ENCODE assay signal across 10 cellular contexts in the genomic region with DNA sequence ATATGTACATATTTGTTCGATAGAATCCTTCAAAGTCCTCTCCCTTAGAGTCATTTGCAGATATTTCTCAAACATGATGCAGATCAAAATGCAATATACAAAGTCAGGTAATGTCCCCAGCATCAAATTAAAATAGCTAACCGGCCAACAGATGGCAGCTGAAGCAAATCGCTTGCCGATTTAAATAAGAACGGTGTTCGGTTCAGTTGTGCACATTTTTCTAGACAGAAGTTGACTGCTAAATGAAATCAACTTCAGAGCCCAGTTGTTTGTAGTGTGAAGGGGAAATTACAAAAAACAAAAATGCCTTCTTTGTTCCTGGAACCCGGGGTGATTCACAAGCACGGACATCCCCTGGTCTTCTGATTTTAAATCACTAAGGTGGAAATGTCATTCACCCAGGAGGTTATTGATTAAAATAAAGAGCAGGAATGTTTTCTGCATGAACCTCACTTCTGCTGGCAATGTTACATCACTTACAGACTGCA.
DNase-seq lines count a peak whose midpoint lies in the region; ATAC-seq and TF ChIP-seq lines count a peak whose summit lies in the region.
"Had no signal": no experiment of that assay in that cellular context is flagged by ENCODE, and none has a peak within 500 bp of the region (broad histone marks: within the 10 kb centered on the region; RNA-seq: fewer than 3 reads in every experiment).

No MANE protein-coding gene starts in this region.

- H3K36me3 ChIP-seq in GM06990 (ENCODE audit: control insufficient read depth, insufficient read depth, low read length) (no peaks in the 10 kb centered on the region), IMR-90 (ENCODE audit: control insufficient read depth, insufficient read depth, low read length) (no peaks in the 10 kb centered on the region), neural cell (ENCODE audit: insufficient read depth, low read length) (no peaks in the 10 kb centered on the region)

- no peak overlapping the region for H2BK5ac ChIP-seq in IMR-90 (ENCODE audit: low read depth, low read length, poor library complexity, severe bottlenecking)

- in situ Hi-C loops in IMR-90 (cut with MboI; ENCODE audit: low sequenced_read_pairs) = no loop called here

- no peak overlapping the region for H3K4me3 Mint-ChIP-seq in activated T-helper 17 cell treated with anti-CD3 and anti-CD28 coated beads, Interleukin-2, amount 50 U/mL, for 72 hours

- POLR2A ChIA-PET in IMR-90 (lab: Charles Lee; ENCODE audit: unreplicated experiment) = no interaction called here

- TF ChIP-seq RAD21 in IMR-90 (IDR thresholded peaks at IDR 0.05; ENCODE audit: low read length) (0 out of 2 replicates have a peak, but pooled peaks have one; percentile 6), neural cell (conservative IDR thresholded peaks at IDR 0.05) (no peak)

- H3K27ac Mint-ChIP-seq in activated T-helper 17 cell treated with anti-CD3 and anti-CD28 coated beads, Interleukin-2, amount 50 U/mL, for 72 hours = peak overlapping the region; percentile 39

- no peaks in the 10 kb centered on the region for H3K9me3 ChIP-seq in IMR-90 (ENCODE audit: control insufficient read depth, insufficient read depth, low read length)
- no peaks in the 10 kb centered on the region for H3K9me3 ChIP-seq in neural cell (ENCODE audit: low read length)

- no peak overlapping the region for H2AFZ ChIP-seq in IMR-90 (replicated peaks; ENCODE audit: low read length, poor library complexity)
- H2AFZ ChIP-seq in neural cell (ENCODE audit: low read depth, low read length) = no peak overlapping the region

- BruUV-seq in IMR-90 (replicated peaks; lab: Mats Ljungman, UMichigan) = no TSS peak

- no peaks in the 10 kb centered on the region for H3K9me3 Mint-ChIP-seq in activated T-helper 17 cell treated with anti-CD3 and anti-CD28 coated beads, Interleukin-2, amount 50 U/mL, for 72 hours

- no peak overlapping the region for H4K91ac ChIP-seq in IMR-90 (ENCODE audit: insufficient read depth, low read depth, low read length)

- no peaks in the 10 kb centered on the region for H3K9me2 ChIP-seq in neural cell (ENCODE audit: insufficient read depth, low read length)

- H3K27ac ChIP-seq in IMR-90 (ENCODE audit: insufficient read depth, low read length) (no peak overlapping the region), neural cell (ENCODE audit: low read length) (peak overlapping the region; percentile 81)

- H2BK15ac ChIP-seq in IMR-90 (ENCODE audit: low read depth, low read length) = no peak overlapping the region

- H3K9me1 ChIP-seq in IMR-90 (ENCODE audit: insufficient read depth, low read length) = no peaks in the 10 kb centered on the region

- H4K5ac ChIP-seq in IMR-90 (ENCODE audit: low read depth, low read length) = no peak overlapping the region

- H3K4me2 ChIP-seq in IMR-90 (ENCODE audit: low read depth, low read length) (no peak overlapping the region), neural cell (ENCODE audit: low read length) (peak overlapping the region; percentile 48)

- H3K14ac ChIP-seq in IMR-90 (replicated peaks; ENCODE audit: low read depth, low read length) = no peak overlapping the region

- no peak overlapping the region for H2BK20ac ChIP-seq in IMR-90 (ENCODE audit: low read depth, low read length)

- ATAC-seq in IMR-90 (ENCODE audit: low read depth) (no peak), HG02571 (IDR thresholded peaks at IDR 0.05; ENCODE audit: unreplicated experiment) (no peak), HG03095 (IDR thresholded peaks at IDR 0.05; ENCODE audit: unreplicated experiment) (no peak), HG03045 (IDR thresholded peaks at IDR 0.05; ENCODE audit: unreplicated experiment) (no peak)
- ATAC-seq in activated T-helper 17 cell treated with anti-CD3 and anti-CD28 coated beads, Interleukin-2, amount 50 U/mL, for 72 hours (replicated peaks) = peak; percentile 68

- no peak overlapping the region for H3K9ac ChIP-seq in IMR-90 (ENCODE audit: low read depth, low read length)
- H3K9ac ChIP-seq in neural cell (ENCODE audit: low read length) = peak overlapping the region; percentile 58

- no peak overlapping the region for H2BK120ac ChIP-seq in IMR-90 (ENCODE audit: low read depth, low read length)

- no peak overlapping the region for H3K4me3 ChIP-seq in GM06990 (replicated peaks; ENCODE audit: low read depth, low read length)
- H3K4me3 ChIP-seq in IMR-90 (ENCODE audit: insufficient read depth, low read depth, low read length) = no peak overlapping the region
- peak overlapping the region; percentile 51 for H3K4me3 ChIP-seq in neural cell (ENCODE audit: low read length)

- peaks cover 53% of the 10 kb centered on the region for H3K79me2 ChIP-seq in neural cell (replicated peaks; ENCODE audit: insufficient read depth, low read length)

- no peak overlapping the region for H2AK9ac ChIP-seq in IMR-90 (replicated peaks; ENCODE audit: low read depth, low read length, poor library complexity)

- intact Hi-C loops in IMR-90 (cut with micrococcal nuclease) = no loop called here

- DNase-seq in GM06990 (ENCODE audit: extremely low read depth, insufficient read length) (peak; percentile 41), IMR-90 (no peak), NCI-H2171 treated with DMSO at 0.1 percent for 48 hours (lab: John Stamatoyannopoulos, UW) (no peak)
- DNase-seq: central memory CD4-positive, alpha-beta T cell; NCI-H1436 had no signal

- H4K20me1 ChIP-seq in IMR-90 (ENCODE audit: insufficient read depth, low read length) (no peaks in the 10 kb centered on the region), neural cell (ENCODE audit: insufficient read depth) (no peaks in the 10 kb centered on the region)

- no peak overlapping the region for H2AK5ac ChIP-seq in IMR-90 (ENCODE audit: low read depth, low read length)

- H4K8ac ChIP-seq in IMR-90 (ENCODE audit: low read depth in 2 of 2, low read length in 2 of 2) = no peak overlapping the region

- H3K4me1 ChIP-seq in IMR-90 (ENCODE audit: control insufficient read depth, insufficient read depth, low read length) = no peaks in the 10 kb centered on the region

- H3K4ac ChIP-seq in IMR-90 (ENCODE audit: low read depth, low read length) = no peak overlapping the region

- H3K27me3 ChIP-seq in GM06990 (replicated peaks; ENCODE audit: control insufficient read depth, insufficient read depth, low read length) = no peaks in the 10 kb centered on the region
- peaks cover 12% of the 10 kb centered on the region for H3K27me3 ChIP-seq in IMR-90 (ENCODE audit: control insufficient read depth, insufficient read depth, low read length)
- H3K27me3 ChIP-seq in neural cell (ENCODE audit: insufficient read depth, low read depth, low read length) = no peaks in the 10 kb centered on the region

- no peaks in the 10 kb centered on the region for H3K36me3 Mint-ChIP-seq in activated T-helper 17 cell treated with anti-CD3 and anti-CD28 coated beads, Interleukin-2, amount 50 U/mL, for 72 hours (ENCODE audit: low read depth)

- 30% methylated on average over 2 of the region's 8 CpGs; no CpG with 5 or more reads in 1 of the 2 experiments for WGBS in IMR-90 (ENCODE audit: extremely low coverage in 2 of 2, insufficient read length in 1 of 2), 2 experiments

- no peak overlapping the region for H3K18ac ChIP-seq in IMR-90 (ENCODE audit: low read depth, low read length)

- H3F3A ChIP-seq in neural cell (ENCODE audit: insufficient read depth, low read length, poor library complexity, severe bottlenecking) = peaks cover 13% of the 10 kb centered on the region

- H3K27me3 Mint-ChIP-seq in activated T-helper 17 cell treated with anti-CD3 and anti-CD28 coated beads, Interleukin-2, amount 50 U/mL, for 72 hours = peaks cover 12% of the 10 kb centered on the region

- CTCF ChIA-PET in IMR-90 (lab: Yijun Ruan, JAX) = no interaction called here

- no peak for TF ChIP-seq EP300 in neural cell (conservative IDR thresholded peaks at IDR 0.05; ENCODE audit: poor library complexity, severe bottlenecking)

- H3K23ac ChIP-seq in IMR-90 (ENCODE audit: low read depth, low read length) = no peak overlapping the region

- no peak overlapping the region for H3K56ac ChIP-seq in IMR-90 (ENCODE audit: extremely low read depth, insufficient read depth, low read length)

- no peak for TF ChIP-seq POLR2A in IMR-90 (IDR thresholded peaks at IDR 0.05; ENCODE audit: low read depth, low read length)

- H3K4me1 Mint-ChIP-seq in activated T-helper 17 cell treated with anti-CD3 and anti-CD28 coated beads, Interleukin-2, amount 50 U/mL, for 72 hours = peaks cover 8% of the 10 kb centered on the region

- dilution Hi-C loops in IMR-90 (cut with HindIII; ENCODE audit: low sequenced_read_pairs, unreplicated experiment) = no loop called here

- H3K79me1 ChIP-seq in IMR-90 (ENCODE audit: low read depth in 1 of 2, low read length in 2 of 2) = no peaks in the 10 kb centered on the region

- TF ChIP-seq CTCF in GM06990 (IDR thresholded peaks at IDR 0.05; ENCODE audit: insufficient read depth, low read length, poor library complexity, severe bottlenecking) (peak; percentile 35), IMR-90 (conservative IDR thresholded peaks at IDR 0.05; ENCODE audit: low read depth, low read length) (no peak), neural cell (IDR thresholded peaks at IDR 0.05; ENCODE audit: poor library complexity, severe bottlenecking) (peak; percentile 21)

TF ChIP-seq in IMR-90, 13 proteins besides CTCF, POLR2A, EP300 and RAD21 (continues in another document):
- TF ChIP-seq BHLHE40 (IDR thresholded peaks at IDR 0.05; ENCODE audit: low read depth, low read length) = no peak
- no peak for TF ChIP-seq CHD1 (IDR thresholded peaks at IDR 0.05; ENCODE audit: low read depth, low read length)
- no peak for TF ChIP-seq CEBPB (IDR thresholded peaks at IDR 0.05; ENCODE audit: low read depth, low read length)
- no peak for TF ChIP-seq NFE2L2 (IDR thresholded peaks at IDR 0.05; ENCODE audit: low read depth, low read length)
- TF ChIP-seq MXI1 (IDR thresholded peaks at IDR 0.05; ENCODE audit: borderline replicate concordance, low read depth, low read length) = no peak
- no peak for TF ChIP-seq RCOR1 (IDR thresholded peaks at IDR 0.05; ENCODE audit: insufficient replicate concordance, low read length)
- no peak for TF ChIP-seq RFX5 (IDR thresholded peaks at IDR 0.05; ENCODE audit: low read depth, low read length)
- no peak for TF ChIP-seq MAFK (IDR thresholded peaks at IDR 0.05; ENCODE audit: low read depth, low read length)

TF ChIP-seq in neural cell, 6 proteins besides CTCF, POLR2A, EP300 and RAD21 (continues in another document):
- TF ChIP-seq TAF1 (IDR thresholded peaks at IDR 0.05; ENCODE audit: low read depth) = no peak
- TF ChIP-seq SMC3 (conservative IDR thresholded peaks at IDR 0.05; ENCODE audit: poor library complexity) = no peak
- TF ChIP-seq MXI1 (conservative IDR thresholded peaks at IDR 0.05; ENCODE audit: poor library complexity, severe bottlenecking) = no peak
- TF ChIP-seq EZH2 (IDR thresholded peaks at IDR 0.05; ENCODE audit: borderline replicate concordance, insufficient read depth, low read length, poor library complexity, severe bottlenecking) = no peak
- TF ChIP-seq POLR2AphosphoS5 (IDR thresholded peaks at IDR 0.05) = no peak
